In genomic region chr14:68796418-68797101, GRCh38 we compare ENCODE assay signal across 8 cellular contexts. TPM values are rescaled to one million over a fixed set of nuclear protein-coding genes. Genes with fewer than 3 reads are reported as not detected.
DNase-seq lines count a peak whose midpoint lies in the region; ATAC-seq and TF ChIP-seq lines count a peak whose summit lies in the region.

No MANE protein-coding gene starts in this region.

- POLR2A ChIA-PET in activated B cell treated with CpG ODN at 0.5 μM for 24 hours (lab: Charles Lee), result interaction anchor here (0.6 to 19.6 kb wide), 35 partner anchors 11 to 852 kb away, joined by 3 to 2953 read pairs (median 8); no protein-coding TSS in a partner anchor

- ATAC-seq in activated B cell treated with CpG ODN at 0.5 μM for 24 hours (ENCODE audit: low read depth), result no peak

- H3K27me3 ChIP-seq in HAP-1 (ENCODE audit: low read depth) (no peaks in the 10 kb centered on the region), skeletal muscle tissue (ENCODE audit: control insufficient read depth in 3 of 3, insufficient read depth in 3 of 3, low read length in 3 of 3) (no peaks in the 10 kb centered on the region)

- intact Hi-C loops in activated B cell treated with CpG ODN at 0.5 μM for 24 hours (cut with micrococcal nuclease), result loop anchor here (1.0 kb wide), 2 partner anchors 10 to 18 kb away; no protein-coding TSS in a partner anchor

- peaks cover 35% of the 10 kb centered on the region for H3K36me3 Mint-ChIP-seq in activated B cell treated with CpG ODN at 0.5 μM for 24 hours (ENCODE audit: low read depth)
- H3K36me3 Mint-ChIP-seq in glutamatergic neuron (ENCODE audit: unreplicated experiment), result no peaks in the 10 kb centered on the region

- peak overlapping the region; percentile 100 for H3K27ac ChIP-seq in skeletal muscle tissue (ENCODE audit: low read depth, low read length)

- H3K4me1 ChIP-seq in HAP-1, result peaks cover 21% of the 10 kb centered on the region
- H3K4me1 ChIP-seq in skeletal muscle tissue (ENCODE audit: control insufficient read depth in 3 of 3, insufficient read depth in 3 of 3, low read length in 3 of 3), result peaks cover 5 to 13% (median 11%) of the 10 kb centered on the region in 3 donors

- H3K4me1 Mint-ChIP-seq in activated B cell treated with CpG ODN at 0.5 μM for 24 hours (peaks cover 50% of the 10 kb centered on the region), glutamatergic neuron (ENCODE audit: low read depth, unreplicated experiment) (peaks cover 6% of the 10 kb centered on the region)

- H3K4me3 ChIP-seq in HAP-1 (peak overlapping the region; percentile 77), skeletal muscle tissue (ENCODE audit: low read length in 3 of 3) (peak overlapping the region; percentile 71 to 99 (median 98))

- no peak for TF ChIP-seq CTCF in activated B cell treated with CpG ODN at 0.5 μM for 24 hours (IDR thresholded peaks at IDR 0.05)
- no peak for TF ChIP-seq CTCF in glutamatergic neuron (IDR thresholded peaks at IDR 0.05; ENCODE audit: partially characterized antibody, unreplicated experiment)

- H3K36me3 ChIP-seq in HAP-1 (replicated peaks) (no peaks in the 10 kb centered on the region; the same call in 1 of the 2 replicates), skeletal muscle tissue (ENCODE audit: control insufficient read depth in 3 of 3, insufficient read depth in 3 of 3, low read length in 3 of 3) (peaks cover 3 to 8% (median 6%) of the 10 kb centered on the region in 3 donors)

- DNase-seq in HAP-1 (ENCODE audit: low spot score in 2 of 2) (no peak), activated B cell treated with CpG ODN at 0.5 μM for 24 hours (no peak), glutamatergic neuron (peak; percentile 4), GDM1 (lab: John Stamatoyannopoulos, UW) (no peak), hepatic stellate cell (ENCODE audit: low spot score) (no peak), LoVo (ENCODE audit: low spot score) (no peak), SHP77 treated with DMSO at 0.1 percent for 48 hours (lab: John Stamatoyannopoulos, UW) (no peak)

- H3K27ac Mint-ChIP-seq in activated B cell treated with CpG ODN at 0.5 μM for 24 hours (peak overlapping the region; percentile 99), glutamatergic neuron (ENCODE audit: unreplicated experiment) (no peak overlapping the region)

- H3K27me3 Mint-ChIP-seq in activated B cell treated with CpG ODN at 0.5 μM for 24 hours, result no peaks in the 10 kb centered on the region
- peaks cover 13% of the 10 kb centered on the region for H3K27me3 Mint-ChIP-seq in glutamatergic neuron (ENCODE audit: unreplicated experiment)

- CTCF ChIA-PET in activated B cell treated with CpG ODN at 0.5 μM for 24 hours (lab: Charles Lee), result interaction anchor here (2.6 to 3.4 kb wide), 2 partner anchors 11 to 18 kb away, joined by 13 to 67 read pairs; no protein-coding TSS in a partner anchor

- peak overlapping the region; percentile 97 to 99 (median 99) for H3K9ac ChIP-seq in skeletal muscle tissue (ENCODE audit: low read depth in 1 of 3, low read length in 3 of 3)

- H3K9me3 Mint-ChIP-seq in activated B cell treated with CpG ODN at 0.5 μM for 24 hours, result peaks cover 2% of the 10 kb centered on the region
- H3K9me3 Mint-ChIP-seq in glutamatergic neuron (ENCODE audit: unreplicated experiment), result peaks cover 2% of the 10 kb centered on the region

- no peaks in the 10 kb centered on the region; the same call in 1 of the 2 replicates for H3K9me3 ChIP-seq in HAP-1
- H3K9me3 ChIP-seq in skeletal muscle tissue (ENCODE audit: control insufficient read depth in 3 of 3, low read length in 3 of 3), result peaks cover 0 to 1% (median 0%) of the 10 kb centered on the region in 3 donors

- in situ Hi-C loops in HAP-1 (cut with MboI; ENCODE audit: low sequenced_read_pairs), result no loop called here

- peak overlapping the region; percentile 100 for H3K4me3 Mint-ChIP-seq in activated B cell treated with CpG ODN at 0.5 μM for 24 hours
- H3K4me3 Mint-ChIP-seq in glutamatergic neuron (ENCODE audit: unreplicated experiment), result peak overlapping the region; percentile 71

RNA-seq across cellular contexts. Expression of gene ZFP36L1, which starts 3.7 kb away (rescaled TPM):
- 814 and 884 TPM in 2 replicates for total RNA-seq in activated B cell treated with CpG ODN at 0.5 μM for 24 hours
- 2.7 TPM for total RNA-seq in glutamatergic neuron (ENCODE audit: unreplicated experiment)
- 27.7 TPM for total RNA-seq in skeletal muscle tissue

Comparison
In these comparisons a context has a peak if more than half of its experiments do, and no peak if none do; other contexts are left out.
1. RNA of gene ZFP36L1, which starts 3.7 kb away (total RNA-seq): 814 to 884 TPM in activated B cell treated with CpG ODN at 0.5 μM for 24 hours; 27.7 TPM in skeletal muscle tissue (single experiment) and 2.7 TPM in glutamatergic neuron (single experiment); every median in the first group is over 10 times any median in the second.